Comparison of ENCODE assay signal across 17 cellular contexts in the genomic region with DNA sequence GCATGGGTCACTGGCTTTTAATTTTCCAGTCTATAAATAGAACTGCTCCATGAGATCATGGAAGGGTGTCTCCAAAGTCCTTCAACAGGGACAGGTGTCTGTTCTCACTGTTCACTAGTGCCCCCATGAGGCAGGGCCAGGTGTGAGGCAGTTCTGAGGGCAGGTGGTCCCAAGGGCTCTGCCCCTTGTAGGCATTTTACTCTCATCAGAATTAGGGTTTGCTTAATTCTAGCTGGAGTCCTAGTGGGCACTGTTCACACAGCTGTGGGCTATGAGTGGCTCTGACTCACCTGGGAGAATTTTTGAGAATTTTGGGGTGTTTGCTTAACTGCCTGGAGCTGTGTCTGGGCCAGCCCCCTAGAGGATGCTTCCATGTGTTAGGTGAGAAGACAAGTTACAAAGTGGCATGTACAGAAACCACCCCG.
DNase-seq lines count a peak whose midpoint lies in the region; ATAC-seq and TF ChIP-seq lines count a peak whose summit lies in the region.
"Had no signal": no experiment of that assay in that cellular context is flagged by ENCODE, and none has a peak within 500 bp of the region (broad histone marks: within the 10 kb centered on the region; RNA-seq: fewer than 3 reads in every experiment).

No MANE protein-coding gene starts in this region.

- no peaks in the 10 kb centered on the region for H3K4me1 Mint-ChIP-seq in activated T-helper 1 cell treated with anti-CD3 and anti-CD28 coated beads, Interleukin-12 subunit alpha, Interleukin-12 subunit beta, Interleukin-2, Interleukin-4 antibody, amounts not matched to agents 30 ng/mL and 10 ng/mL and 1 ng/mL, durations not matched to agents 14 hours and 24 hours and 36 hours (ENCODE audit: low read depth)

- TF ChIP-seq CTCF in BE2C (IDR thresholded peaks at IDR 0.05; ENCODE audit: low read depth, low read length) (peak; percentile 24), GM12874 (IDR thresholded peaks at IDR 0.05; ENCODE audit: insufficient read depth, low read depth, low read length) (0 out of 2 replicates have a peak, but pooled peaks have one; percentile 17), WI38 (IDR thresholded peaks at IDR 0.05; ENCODE audit: low read depth, low read length) (0 out of 2 replicates have a peak, but pooled peaks have one; percentile 1), kidney epithelial cell (IDR thresholded peaks at IDR 0.05; ENCODE audit: insufficient read depth, low read length, poor library complexity, severe bottlenecking) (peak; percentile 6), omental fat pad (IDR thresholded peaks at IDR 0.05) (no peak)

- intact Hi-C loops in activated T-helper 1 cell treated with anti-CD3 and anti-CD28 coated beads, Interleukin-12 subunit alpha, Interleukin-12 subunit beta, Interleukin-2, Interleukin-4 antibody, amounts not matched to agents 30 ng/mL and 10 ng/mL and 1 ng/mL, durations not matched to agents 14 hours and 24 hours and 36 hours (cut with micrococcal nuclease) = no loop called here

- no peaks in the 10 kb centered on the region for H3K9me3 ChIP-seq in BE2C
- H3K9me3 ChIP-seq: spleen, stomach had no signal

- H3K36me3 ChIP-seq in BE2C (no peaks in the 10 kb centered on the region), kidney epithelial cell (ENCODE audit: control insufficient read depth, insufficient read depth, low read length) (no peaks in the 10 kb centered on the region)
- H3K36me3 ChIP-seq: spleen, stomach had no signal

- H3K27me3 Mint-ChIP-seq in activated T-helper 1 cell treated with anti-CD3 and anti-CD28 coated beads, Interleukin-12 subunit alpha, Interleukin-12 subunit beta, Interleukin-2, Interleukin-4 antibody, amounts not matched to agents 30 ng/mL and 10 ng/mL and 1 ng/mL, durations not matched to agents 14 hours and 24 hours and 36 hours (ENCODE audit: insufficient read depth) = peaks cover 2% of the 10 kb centered on the region

- ATAC-seq in omental fat pad (ENCODE audit: low FRiP score) = no peak

- H3K4me3 ChIP-seq in BE2C (ENCODE audit: low read depth, low read length) (no peak overlapping the region), WI38 (ENCODE audit: low read depth, low read length) (no peak overlapping the region), kidney epithelial cell (ENCODE audit: low read depth, low read length) (no peak overlapping the region)
- H3K4me3 ChIP-seq: spleen, stomach had no signal

- no peaks in the 10 kb centered on the region for H3K9me3 Mint-ChIP-seq in activated T-helper 1 cell treated with anti-CD3 and anti-CD28 coated beads, Interleukin-12 subunit alpha, Interleukin-12 subunit beta, Interleukin-2, Interleukin-4 antibody, amounts not matched to agents 30 ng/mL and 10 ng/mL and 1 ng/mL, durations not matched to agents 14 hours and 24 hours and 36 hours
- H3K9me3 Mint-ChIP-seq: dendritic cell treated with granulocyte-macrophage colony-stimulating factor and Interleukin-4, amounts not matched to agents 40 ng/mL and 50 ng/mL, for 4 days; nephron progenitor cell had no signal

- H3K36me3 Mint-ChIP-seq in activated T-helper 1 cell treated with anti-CD3 and anti-CD28 coated beads, Interleukin-12 subunit alpha, Interleukin-12 subunit beta, Interleukin-2, Interleukin-4 antibody, amounts not matched to agents 30 ng/mL and 10 ng/mL and 1 ng/mL, durations not matched to agents 14 hours and 24 hours and 36 hours (ENCODE audit: low read depth) = no peaks in the 10 kb centered on the region

- no peak overlapping the region for H3K27ac Mint-ChIP-seq in activated T-helper 1 cell treated with anti-CD3 and anti-CD28 coated beads, Interleukin-12 subunit alpha, Interleukin-12 subunit beta, Interleukin-2, Interleukin-4 antibody, amounts not matched to agents 30 ng/mL and 10 ng/mL and 1 ng/mL, durations not matched to agents 14 hours and 24 hours and 36 hours
- H3K27ac Mint-ChIP-seq: dendritic cell treated with granulocyte-macrophage colony-stimulating factor and Interleukin-4, amounts not matched to agents 40 ng/mL and 50 ng/mL, for 4 days; HFFc6; nephron progenitor cell had no signal

- H3K4me3 Mint-ChIP-seq in activated T-helper 1 cell treated with anti-CD3 and anti-CD28 coated beads, Interleukin-12 subunit alpha, Interleukin-12 subunit beta, Interleukin-2, Interleukin-4 antibody, amounts not matched to agents 30 ng/mL and 10 ng/mL and 1 ng/mL, durations not matched to agents 14 hours and 24 hours and 36 hours = no peak overlapping the region
- H3K4me3 Mint-ChIP-seq: dendritic cell treated with granulocyte-macrophage colony-stimulating factor and Interleukin-4, amounts not matched to agents 40 ng/mL and 50 ng/mL, for 4 days; HFFc6 had no signal

- H3K27me3 ChIP-seq in BE2C = no peaks in the 10 kb centered on the region
- no peaks in the 10 kb centered on the region for H3K27me3 ChIP-seq in kidney epithelial cell (ENCODE audit: control insufficient read depth, insufficient read depth, low read length)
- H3K27me3 ChIP-seq: stomach had no signal

- DNase-seq in BE2C (no peak), kidney epithelial cell (ENCODE audit: low read depth) (no peak), GM03348 (ENCODE audit: low spot score) (no peak), omental fat pad (ENCODE audit: low spot score) (no peak), NCI-H1694 (lab: John Stamatoyannopoulos, UW) (no peak)
- DNase-seq in activated T-helper 1 cell treated with anti-CD3 and anti-CD28 coated beads, Interleukin-12 subunit alpha, Interleukin-12 subunit beta, Interleukin-2, Interleukin-4 antibody, amounts not matched to agents 30 ng/mL and 10 ng/mL and 1 ng/mL, durations not matched to agents 14 hours and 24 hours and 36 hours (ENCODE audit: low spot score) = no peak
- DNase-seq: DMS153, HFFc6, hypothalamus, KG1, NCI-H1105 treated with DMSO at 0.1 percent for 48 hours, nephron progenitor cell, spleen, stomach had no signal

- H3K4me1 ChIP-seq in BE2C = peaks cover 5% of the 10 kb centered on the region
- H3K4me1 ChIP-seq: stomach had no signal

Comparison
In these comparisons a context has a peak if more than half of its experiments do, and no peak if none do; other contexts are left out.
1. CTCF ChIP-seq: peak in BE2C (single experiment), GM12874 (single experiment), WI38 (single experiment) and kidney epithelial cell (single experiment); none in omental fat pad (0 of 3).